In genomic region chr19:4991996-4992698, GRCh38 we compare ENCODE assay signal across 18 cellular contexts. TPM values are rescaled to one million over a fixed set of nuclear protein-coding genes. Genes with fewer than 3 reads are reported as not detected.
A peak's percentile ranks its signal among the peaks of the same experiment; 100 is the strongest.
DNase-seq lines count a peak whose midpoint lies in the region; ATAC-seq and TF ChIP-seq lines count a peak whose summit lies in the region.
"Had no signal": no experiment of that assay in that cellular context is flagged by ENCODE, and none has a peak within 500 bp of the region (broad histone marks: within the 10 kb centered on the region; RNA-seq: fewer than 3 reads in every experiment).

No MANE protein-coding gene starts in this region.

- H3K4me3 Mint-ChIP-seq in Caco-2 (ENCODE audit: unreplicated experiment) (peak overlapping the region; percentile 55), progenitor cell of endocrine pancreas (ENCODE audit: low read depth) (no peak overlapping the region)
- H3K4me3 Mint-ChIP-seq in activated T-cell treated with anti-CD3 and anti-CD28 coated beads, Interleukin-2, amount 50 U/mL, for 4 hours: no peak overlapping the region
- H3K4me3 Mint-ChIP-seq: B cell; CD4-positive, alpha-beta T cell had no signal

- H3K27ac Mint-ChIP-seq in Caco-2 (ENCODE audit: unreplicated experiment) (peak overlapping the region; percentile 80), progenitor cell of endocrine pancreas (peak overlapping the region; percentile 90)
- H3K27ac Mint-ChIP-seq: B cell; CD4-positive, alpha-beta T cell had no signal

- H3K36me3 Mint-ChIP-seq in Caco-2 (ENCODE audit: insufficient read depth, unreplicated experiment): peaks cover 5% of the 10 kb centered on the region
- peaks cover 13% of the 10 kb centered on the region for H3K36me3 Mint-ChIP-seq in progenitor cell of endocrine pancreas (ENCODE audit: insufficient read depth)
- H3K36me3 Mint-ChIP-seq in activated T-cell treated with anti-CD3 and anti-CD28 coated beads, Interleukin-2, amount 50 U/mL, for 4 hours (ENCODE audit: insufficient read depth): peaks cover 18% of the 10 kb centered on the region

- CTCF ChIA-PET in Caco-2 (lab: Charles Lee): no interaction called here

- H3K27me3 ChIP-seq in Caco-2 (replicated peaks; ENCODE audit: control insufficient read depth, insufficient read depth, low read length): no peaks in the 10 kb centered on the region

- peaks cover 26% of the 10 kb centered on the region for H3K4me1 Mint-ChIP-seq in Caco-2 (ENCODE audit: low read depth, unreplicated experiment)
- peaks cover 15% of the 10 kb centered on the region for H3K4me1 Mint-ChIP-seq in progenitor cell of endocrine pancreas (ENCODE audit: low read depth)
- H3K4me1 Mint-ChIP-seq in activated T-cell treated with anti-CD3 and anti-CD28 coated beads, Interleukin-2, amount 50 U/mL, for 4 hours (ENCODE audit: low read depth): peaks cover 11% of the 10 kb centered on the region

- H3K27ac ChIP-seq in VCaP: peak overlapping the region; percentile 91
- H3K27ac ChIP-seq: RWPE1 had no signal

- peaks cover 30% of the 10 kb centered on the region for H3K4me1 ChIP-seq in Caco-2
- H3K4me1 ChIP-seq: HAP-1 had no signal

- no peaks in the 10 kb centered on the region for H3K27me3 Mint-ChIP-seq in Caco-2 (ENCODE audit: insufficient read depth, unreplicated experiment)
- no peaks in the 10 kb centered on the region for H3K27me3 Mint-ChIP-seq in progenitor cell of endocrine pancreas
- H3K27me3 Mint-ChIP-seq in activated T-cell treated with anti-CD3 and anti-CD28 coated beads, Interleukin-2, amount 50 U/mL, for 4 hours (ENCODE audit: low read depth): no peaks in the 10 kb centered on the region
- H3K27me3 Mint-ChIP-seq: B cell; CD4-positive, alpha-beta T cell had no signal

- no peak overlapping the region for H3K4me3 ChIP-seq in Caco-2 (ENCODE audit: low read depth, low read length)
- H3K4me3 ChIP-seq: HAP-1 had no signal

- no peaks in the 10 kb centered on the region for H3K9me3 ChIP-seq in Caco-2
- H3K9me3 ChIP-seq: HAP-1 had no signal

- no peak for TF ChIP-seq CTCF in Caco-2 (IDR thresholded peaks at IDR 0.05; ENCODE audit: insufficient read depth in 1 of 2, low read depth in 1 of 2, low read length in 1 of 2, severe bottlenecking in 1 of 2, unreplicated experiment in 1 of 2)
- TF ChIP-seq CTCF in VCaP (conservative IDR thresholded peaks at IDR 0.05): no peak
- TF ChIP-seq CTCF in progenitor cell of endocrine pancreas (IDR thresholded peaks at IDR 0.05; ENCODE audit: unreplicated experiment): no peak

- H3K9me3 Mint-ChIP-seq in Caco-2 (ENCODE audit: unreplicated experiment) (no peaks in the 10 kb centered on the region), progenitor cell of endocrine pancreas (ENCODE audit: low read depth) (no peaks in the 10 kb centered on the region)
- H3K9me3 Mint-ChIP-seq in activated T-cell treated with anti-CD3 and anti-CD28 coated beads, Interleukin-2, amount 50 U/mL, for 4 hours: peaks cover 8% of the 10 kb centered on the region

- intact Hi-C loops in Caco-2 (cut with micrococcal nuclease; ENCODE audit: unreplicated experiment) (no loop called here), sciatic nerve (cut with DNase I) (no loop called here)

- POLR2A ChIA-PET in Caco-2 (lab: Charles Lee): no interaction called here

- peak; percentile 38 to 54 for DNase-seq in Caco-2
- DNase-seq in islet precursor cell: peak; percentile 85
- DNase-seq in progenitor cell of endocrine pancreas (ENCODE audit: low spot score, unreplicated experiment): no peak
- DNase-seq in NCI-H748 (lab: John Stamatoyannopoulos, UW; ENCODE audit: unreplicated experiment): no peak
- DNase-seq in sciatic nerve (ENCODE audit: low spot score): no peak
- no peak for DNase-seq in activated T-cell treated with anti-CD3 and anti-CD28 coated beads, Interleukin-2, amount 50 U/mL, for 4 hours
- DNase-seq: Calu3; CD4-positive, alpha-beta T cell; MV-4-11; NCI-H1417; NCI-H1930; NCI-H446 treated with DMSO at 0.1 percent for 48 hours; NCI-H748 treated with DMSO at 0.1 percent for 48 hours; PC-3 had no signal

- BruUV-seq in Caco-2 (replicated peaks; lab: Mats Ljungman, UMichigan): no TSS peak

- no peak for ATAC-seq in sciatic nerve
- no peak for ATAC-seq in activated T-cell treated with anti-CD3 and anti-CD28 coated beads, Interleukin-2, amount 50 U/mL, for 4 hours
- ATAC-seq: PC-3 had no signal

- no peaks in the 10 kb centered on the region for H3K36me3 ChIP-seq in Caco-2 (ENCODE audit: control insufficient read depth, insufficient read depth, low read length)
- H3K36me3 ChIP-seq: HAP-1 had no signal

RNA-seq across cellular contexts. Expression of gene KDM4B, which starts 23.2 kb away (rescaled TPM):
- total RNA-seq in Caco-2 (2022) (27.4 and 30.9 TPM in 2 replicates), progenitor cell of endocrine pancreas (59.6 TPM in 2 replicates), sciatic nerve (60.1 TPM)
- total RNA-seq in activated T-cell treated with anti-CD3 and anti-CD28 coated beads, Interleukin-2, amount 50 U/mL, for 4 hours: 10 to 100 TPM; 13.3 to 18.1 (median 16.7) TPM

Comparison
In these comparisons a context has a peak if more than half of its experiments do, and no peak if none do; other contexts are left out.
1. DNase-seq: peak in Caco-2 (2 of 2) and islet precursor cell (single experiment); none in progenitor cell of endocrine pancreas (single experiment), NCI-H748 (single experiment), sciatic nerve (single experiment) and activated T-cell treated with anti-CD3 and anti-CD28 coated beads, Interleukin-2, amount 50 U/mL, for 4 hours (single experiment).